In genomic region chr16:85393674-85394510, GRCh38 we compare ENCODE assay signal across 8 cellular contexts.
DNase-seq lines count a peak whose midpoint lies in the region; ATAC-seq and TF ChIP-seq lines count a peak whose summit lies in the region.

No MANE protein-coding gene starts in this region.

- CTCF ChIA-PET in activated CD8-positive, alpha-beta memory T cell treated with anti-CD3 and anti-CD28 coated beads, Interleukin-2, amount 10 ng/mL, durations not matched to agents 7 days and 5 days (lab: Charles Lee) = interaction anchor here (0.7 to 2.1 kb wide), 10 partner anchors 9 to 323 kb away, joined by 3 to 8 read pairs (median 4); partner anchors contain the start of gene GSE1

- peak; percentile 44 for DNase-seq in EL
- peak; percentile 69 for DNase-seq in NCI-H1694 (lab: John Stamatoyannopoulos, UW)
- peak; percentile 74 for DNase-seq in activated CD8-positive, alpha-beta memory T cell treated with anti-CD3 and anti-CD28 coated beads, Interleukin-2, amount 10 ng/mL, durations not matched to agents 7 days and 5 days
- no peak for DNase-seq in esophagus muscularis mucosa (ENCODE audit: extremely low spot score)
- peak; percentile 19 for DNase-seq in omental fat pad (ENCODE audit: low spot score)
- peak in 1 of 2 donors; percentile 31 for DNase-seq in tibial nerve (ENCODE audit: low spot score in 2 of 2)
- no peak for DNase-seq in SKM-1 (lab: John Stamatoyannopoulos, UW; ENCODE audit: unreplicated experiment)
- DNase-seq in superior temporal gyrus (ENCODE audit: extremely low spot score) = no peak

- H3K9me3 Mint-ChIP-seq in activated CD8-positive, alpha-beta memory T cell treated with anti-CD3 and anti-CD28 coated beads, Interleukin-2, amount 10 ng/mL, durations not matched to agents 7 days and 5 days (ENCODE audit: low read depth) = no peaks in the 10 kb centered on the region

- no peaks in the 10 kb centered on the region for H3K36me3 Mint-ChIP-seq in activated CD8-positive, alpha-beta memory T cell treated with anti-CD3 and anti-CD28 coated beads, Interleukin-2, amount 10 ng/mL, durations not matched to agents 7 days and 5 days

- peak; percentile 73 to 89 (median 79) for TF ChIP-seq CTCF in esophagus muscularis mucosa (IDR thresholded peaks at IDR 0.05)
- TF ChIP-seq CTCF in omental fat pad (IDR thresholded peaks at IDR 0.05) = peak in 1 of 3 donors; percentile 37
- peak; percentile 74 to 89 (median 88) for TF ChIP-seq CTCF in tibial nerve (IDR thresholded peaks at IDR 0.05)

- no peak overlapping the region for H3K4me3 ChIP-seq in esophagus muscularis mucosa
- no peak overlapping the region for H3K4me3 ChIP-seq in tibial nerve

- H3K27me3 ChIP-seq in esophagus muscularis mucosa (no peaks in the 10 kb centered on the region), tibial nerve (no peaks in the 10 kb centered on the region)

- peaks cover 46 to 78% (median 70%) of the 10 kb centered on the region in 4 donors for H3K4me1 ChIP-seq in esophagus muscularis mucosa
- H3K4me1 ChIP-seq in tibial nerve = peaks cover 0 to 59% (median 41%) of the 10 kb centered on the region in 4 donors

- ATAC-seq in activated CD8-positive, alpha-beta memory T cell treated with anti-CD3 and anti-CD28 coated beads, Interleukin-2, amount 10 ng/mL, durations not matched to agents 7 days and 5 days = peak; percentile 87
- ATAC-seq in omental fat pad (ENCODE audit: low FRiP score) = no peak

- intact Hi-C loops in esophagus muscularis mucosa (cut with DNase I) = no loop called here

- 72% methylated on average over 25 of the region's 37 CpGs for WGBS in esophagus muscularis mucosa
- WGBS in tibial nerve, 2 donors = 67 to 70% methylated on average over 19 to 27 of the region's 37 CpGs

- no peak overlapping the region for H3K27ac Mint-ChIP-seq in activated CD8-positive, alpha-beta memory T cell treated with anti-CD3 and anti-CD28 coated beads, Interleukin-2, amount 10 ng/mL, durations not matched to agents 7 days and 5 days

- no peak for TF ChIP-seq EP300 in esophagus muscularis mucosa (IDR thresholded peaks at IDR 0.05)
- no peak for TF ChIP-seq EP300 in tibial nerve (IDR thresholded peaks at IDR 0.05)

- H3K4me3 Mint-ChIP-seq in activated CD8-positive, alpha-beta memory T cell treated with anti-CD3 and anti-CD28 coated beads, Interleukin-2, amount 10 ng/mL, durations not matched to agents 7 days and 5 days = no peak overlapping the region

- H3K27ac ChIP-seq in esophagus muscularis mucosa (replicated peaks in 1 of 4) (peak overlapping the region; percentile 71 to 88 (median 78)), tibial nerve (peak overlapping the region in 2 of 4 donors; percentile 43 to 47)

- no peaks in the 10 kb centered on the region for H3K27me3 Mint-ChIP-seq in activated CD8-positive, alpha-beta memory T cell treated with anti-CD3 and anti-CD28 coated beads, Interleukin-2, amount 10 ng/mL, durations not matched to agents 7 days and 5 days

- no peak for TF ChIP-seq POLR2A in esophagus muscularis mucosa (IDR thresholded peaks at IDR 0.05; ENCODE audit: low read depth)
- no peak for TF ChIP-seq POLR2A in tibial nerve (IDR thresholded peaks at IDR 0.05)

- no peaks in the 10 kb centered on the region for H3K4me1 Mint-ChIP-seq in activated CD8-positive, alpha-beta memory T cell treated with anti-CD3 and anti-CD28 coated beads, Interleukin-2, amount 10 ng/mL, durations not matched to agents 7 days and 5 days

- H3K9me3 ChIP-seq in esophagus muscularis mucosa (no peaks in the 10 kb centered on the region), tibial nerve (no peaks in the 10 kb centered on the region)

- H3K36me3 ChIP-seq in esophagus muscularis mucosa (no peaks in the 10 kb centered on the region), tibial nerve (no peaks in the 10 kb centered on the region)

Comparison
In these comparisons a context has a peak if more than half of its experiments do, and no peak if none do; other contexts are left out.
1. DNase-seq: peak in EL (single experiment), NCI-H1694 (single experiment), activated CD8-positive, alpha-beta memory T cell treated with anti-CD3 and anti-CD28 coated beads, Interleukin-2, amount 10 ng/mL, durations not matched to agents 7 days and 5 days (single experiment) and omental fat pad (single experiment); none in esophagus muscularis mucosa (single experiment), SKM-1 (single experiment) and superior temporal gyrus (single experiment).